26 cellular contexts compared by ENCODE assay signal in the genomic region with DNA sequence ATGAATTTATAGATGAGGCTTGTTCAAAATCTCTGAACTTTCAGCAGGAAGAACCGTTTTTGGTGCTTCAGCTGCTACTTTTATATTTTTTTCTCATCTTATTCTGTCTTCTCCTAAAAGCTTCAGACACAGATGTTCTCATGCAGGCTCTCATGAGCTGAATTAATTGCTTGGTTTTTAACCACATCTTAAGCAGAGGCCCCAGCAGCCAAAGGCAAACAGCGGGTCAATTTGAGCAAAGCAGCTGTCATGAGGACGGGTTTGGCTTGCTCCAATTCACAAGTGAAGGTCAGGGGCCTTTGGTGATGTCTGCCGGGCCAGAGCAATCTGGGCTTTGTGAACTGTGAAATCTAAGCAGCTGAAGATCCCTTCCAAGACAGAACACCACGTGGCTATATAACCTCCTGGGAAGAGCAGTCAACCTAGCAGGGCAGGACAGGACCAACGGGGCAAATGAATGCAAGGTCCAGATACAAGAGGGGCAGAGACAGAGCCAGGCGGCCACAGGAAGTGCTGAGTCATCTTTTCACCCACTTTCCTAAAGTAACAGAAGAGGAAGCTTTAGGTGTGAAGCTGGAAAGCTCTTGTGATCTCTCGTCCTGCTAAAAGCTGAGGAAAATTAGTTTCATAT.
DNase-seq lines count a peak whose midpoint lies in the region; ATAC-seq and TF ChIP-seq lines count a peak whose summit lies in the region.
"Had no signal": no experiment of that assay in that cellular context is flagged by ENCODE, and none has a peak within 500 bp of the region (broad histone marks: within the 10 kb centered on the region; RNA-seq: fewer than 3 reads in every experiment).

No MANE protein-coding gene starts in this region.

- dilution Hi-C loops in IMR-90 (cut with HindIII; ENCODE audit: low sequenced_read_pairs, unreplicated experiment), result no loop called here

- H2BK20ac ChIP-seq in IMR-90 (ENCODE audit: low read depth, low read length), result no peak overlapping the region

- H3K9me3 ChIP-seq in IMR-90 (ENCODE audit: control insufficient read depth, insufficient read depth, low read length), result peaks cover 14% of the 10 kb centered on the region
- no peaks in the 10 kb centered on the region for H3K9me3 ChIP-seq in CD8-positive, alpha-beta memory T cell (ENCODE audit: low read length)
- H3K9me3 ChIP-seq: adrenal gland, ovary, Peyer's patch had no signal

- H3K9me3 Mint-ChIP-seq in neural crest cell, result no peaks in the 10 kb centered on the region
- no peaks in the 10 kb centered on the region for H3K9me3 Mint-ChIP-seq in CD8-positive, alpha-beta memory T cell

- H3K56ac ChIP-seq in IMR-90 (ENCODE audit: extremely low read depth, insufficient read depth, low read length), result no peak overlapping the region

- no peak overlapping the region for H2AFZ ChIP-seq in IMR-90 (replicated peaks; ENCODE audit: low read length, poor library complexity)

- POLR2A ChIA-PET in IMR-90 (lab: Charles Lee; ENCODE audit: unreplicated experiment), result no interaction called here
- POLR2A ChIA-PET in CD8-positive, alpha-beta memory T cell (lab: Charles Lee), result no interaction called here

- H4K5ac ChIP-seq in IMR-90 (ENCODE audit: low read depth, low read length), result no peak overlapping the region

- H3K9me1 ChIP-seq in IMR-90 (ENCODE audit: insufficient read depth, low read length), result no peaks in the 10 kb centered on the region

- ATAC-seq in IMR-90 (ENCODE audit: low read depth) (no peak), HG03378 (IDR thresholded peaks at IDR 0.05; ENCODE audit: unreplicated experiment) (no peak), GM18873 (IDR thresholded peaks at IDR 0.05; ENCODE audit: low FRiP score, unreplicated experiment) (no peak)
- ATAC-seq: right cardiac atrium, T-helper 17 cell had no signal

- H2BK5ac ChIP-seq in IMR-90 (ENCODE audit: low read depth, low read length, poor library complexity, severe bottlenecking), result no peak overlapping the region

- no peak for TF ChIP-seq POLR2A in IMR-90 (IDR thresholded peaks at IDR 0.05; ENCODE audit: low read depth, low read length)

- no peak overlapping the region for H4K8ac ChIP-seq in IMR-90 (ENCODE audit: low read depth in 2 of 2, low read length in 2 of 2)

- no peak overlapping the region for H3K4me3 ChIP-seq in IMR-90 (ENCODE audit: insufficient read depth, low read depth, low read length)
- no peak overlapping the region for H3K4me3 ChIP-seq in CD8-positive, alpha-beta memory T cell (ENCODE audit: low read length)
- H3K4me3 ChIP-seq: adrenal gland, ovary, Peyer's patch had no signal

- H3K18ac ChIP-seq in IMR-90 (ENCODE audit: low read depth, low read length), result no peak overlapping the region

- no peak overlapping the region for H3K23ac ChIP-seq in IMR-90 (ENCODE audit: low read depth, low read length)

- intact Hi-C loops in IMR-90 (cut with micrococcal nuclease), result no loop called here

- CTCF ChIA-PET in IMR-90 (lab: Yijun Ruan, JAX), result no interaction called here
- CTCF ChIA-PET in CD8-positive, alpha-beta memory T cell (lab: Charles Lee), result no interaction called here

- no peak overlapping the region for H3K14ac ChIP-seq in IMR-90 (replicated peaks; ENCODE audit: low read depth, low read length)

- no peak overlapping the region for H2AK5ac ChIP-seq in IMR-90 (ENCODE audit: low read depth, low read length)

- H3K79me1 ChIP-seq in IMR-90 (ENCODE audit: low read depth in 1 of 2, low read length in 2 of 2), result no peaks in the 10 kb centered on the region

- no peak overlapping the region for H3K9ac ChIP-seq in IMR-90 (ENCODE audit: low read depth, low read length)

- H2BK15ac ChIP-seq in IMR-90 (ENCODE audit: low read depth, low read length), result no peak overlapping the region

- in situ Hi-C loops in IMR-90 (cut with MboI; ENCODE audit: low sequenced_read_pairs), result no loop called here

- H3K36me3 Mint-ChIP-seq in neural crest cell (ENCODE audit: low read depth), result no peaks in the 10 kb centered on the region
- H3K36me3 Mint-ChIP-seq in CD8-positive, alpha-beta memory T cell, result no peaks in the 10 kb centered on the region

- BruUV-seq in IMR-90 (replicated peaks; lab: Mats Ljungman, UMichigan), result no TSS peak

- TF ChIP-seq RAD21 in IMR-90 (IDR thresholded peaks at IDR 0.05; ENCODE audit: low read length), result no peak

- H3K4me1 Mint-ChIP-seq in neural crest cell, result peaks cover 6% of the 10 kb centered on the region
- H3K4me1 Mint-ChIP-seq in CD8-positive, alpha-beta memory T cell, result no peaks in the 10 kb centered on the region
- H3K4me1 Mint-ChIP-seq: T-helper 17 cell had no signal

- no peak overlapping the region for H3K4ac ChIP-seq in IMR-90 (ENCODE audit: low read depth, low read length)

- WGBS in IMR-90 (ENCODE audit: extremely low coverage in 2 of 2, insufficient read length in 1 of 2), 2 experiments, result 0% methylated on average over 1 of the region's 8 CpGs; no CpG with 5 or more reads in 1 of the 2 experiments

- H3K4me2 ChIP-seq in IMR-90 (ENCODE audit: low read depth, low read length), result no peak overlapping the region

- peak overlapping the region; percentile 76 for H3K27ac Mint-ChIP-seq in neural crest cell (ENCODE audit: unreplicated experiment)
- no peak overlapping the region for H3K27ac Mint-ChIP-seq in CD8-positive, alpha-beta memory T cell
- H3K27ac Mint-ChIP-seq: T-helper 17 cell had no signal

- no peaks in the 10 kb centered on the region for H4K20me1 ChIP-seq in IMR-90 (ENCODE audit: insufficient read depth, low read length)

- TF ChIP-seq CTCF in IMR-90 (conservative IDR thresholded peaks at IDR 0.05; ENCODE audit: low read depth, low read length) (no peak), neural crest cell (conservative IDR thresholded peaks at IDR 0.05) (no peak)

- no peak overlapping the region for H3K27ac ChIP-seq in IMR-90 (ENCODE audit: insufficient read depth, low read length)
- no peak overlapping the region for H3K27ac ChIP-seq in CD8-positive, alpha-beta memory T cell (ENCODE audit: low read depth, low read length)
- H3K27ac ChIP-seq: adrenal gland, ovary, Peyer's patch, VCaP had no signal

- no peak overlapping the region for H3K4me3 Mint-ChIP-seq in neural crest cell
- no peak overlapping the region for H3K4me3 Mint-ChIP-seq in CD8-positive, alpha-beta memory T cell
- H3K4me3 Mint-ChIP-seq: T-helper 17 cell had no signal

- DNase-seq in DMS53 (lab: John Stamatoyannopoulos, UW) (peak; percentile 14), DMS53 treated with DMSO at 0.1 percent for 48 hours (lab: John Stamatoyannopoulos, UW; ENCODE audit: unreplicated experiment) (no peak), IMR-90 (no peak), ecto neural progenitor cell (ENCODE audit: low spot score) (peak; percentile 21), neural crest cell (ENCODE audit: low read depth, low spot score) (no peak)
- DNase-seq in CD8-positive, alpha-beta memory T cell, result no peak
- DNase-seq: 8988T; activated CD4-positive, alpha-beta T cell treated with anti-CD3 and anti-CD28 coated beads, Interleukin-2, amount 50 U/mL, for 1 hour; activated T-cell treated with anti-CD3 and anti-CD28 coated beads for 4 hours; COR-L47; H7; KG1; kidney; mammary epithelial cell; NCI-H1048; NCI-H2029; NCI-H446; ovary; Peyer's patch; right cardiac atrium; T-helper 17 cell; trophoblast cell had no signal

- no peaks in the 10 kb centered on the region for H3K4me1 ChIP-seq in IMR-90 (ENCODE audit: control insufficient read depth, insufficient read depth, low read length)
- H3K4me1 ChIP-seq in CD8-positive, alpha-beta memory T cell (ENCODE audit: insufficient read depth, low read length), result no peaks in the 10 kb centered on the region
- H3K4me1 ChIP-seq: adrenal gland, Peyer's patch had no signal

- no peaks in the 10 kb centered on the region for H3K36me3 ChIP-seq in IMR-90 (ENCODE audit: control insufficient read depth, insufficient read depth, low read length)
- no peaks in the 10 kb centered on the region for H3K36me3 ChIP-seq in CD8-positive, alpha-beta memory T cell (ENCODE audit: insufficient read depth, low read length)
- H3K36me3 ChIP-seq: adrenal gland, ovary, Peyer's patch had no signal

- no peaks in the 10 kb centered on the region for H3K27me3 Mint-ChIP-seq in neural crest cell (ENCODE audit: low read depth)
- H3K27me3 Mint-ChIP-seq in CD8-positive, alpha-beta memory T cell, result peaks cover 5 to 25% of the 10 kb centered on the region in 2 donors

- no peak overlapping the region for H2BK120ac ChIP-seq in IMR-90 (ENCODE audit: low read depth, low read length)

- H3K27me3 ChIP-seq in IMR-90 (ENCODE audit: control insufficient read depth, insufficient read depth, low read length), result no peaks in the 10 kb centered on the region
- no peaks in the 10 kb centered on the region for H3K27me3 ChIP-seq in CD8-positive, alpha-beta memory T cell (ENCODE audit: insufficient read depth, low read length, poor library complexity, severe bottlenecking)
- H3K27me3 ChIP-seq: adrenal gland, ovary, Peyer's patch had no signal

- no peak overlapping the region for H2AK9ac ChIP-seq in IMR-90 (replicated peaks; ENCODE audit: low read depth, low read length, poor library complexity)

- no peak overlapping the region for H4K91ac ChIP-seq in IMR-90 (ENCODE audit: insufficient read depth, low read depth, low read length)

TF ChIP-seq in IMR-90, 13 proteins besides CTCF, POLR2A, EP300 and RAD21:
- TF ChIP-seq BHLHE40 (IDR thresholded peaks at IDR 0.05; ENCODE audit: low read depth, low read length), result no peak
- peak; percentile 84 for TF ChIP-seq MAFK (IDR thresholded peaks at IDR 0.05; ENCODE audit: low read depth, low read length)
- TF ChIP-seq NFE2L2 (IDR thresholded peaks at IDR 0.05; ENCODE audit: low read depth, low read length), result peak; percentile 64

Comparison
In these comparisons a context has a peak if more than half of its experiments do, and no peak if none do; other contexts are left out.
1. DNase-seq: peak in DMS53 (single experiment) and ecto neural progenitor cell (single experiment); none in DMS53 treated with DMSO at 0.1 percent for 48 hours (single experiment), IMR-90 (single experiment), neural crest cell (single experiment) and CD8-positive, alpha-beta memory T cell (0 of 5).